10 cellular contexts compared by ENCODE assay signal in the genomic region with DNA sequence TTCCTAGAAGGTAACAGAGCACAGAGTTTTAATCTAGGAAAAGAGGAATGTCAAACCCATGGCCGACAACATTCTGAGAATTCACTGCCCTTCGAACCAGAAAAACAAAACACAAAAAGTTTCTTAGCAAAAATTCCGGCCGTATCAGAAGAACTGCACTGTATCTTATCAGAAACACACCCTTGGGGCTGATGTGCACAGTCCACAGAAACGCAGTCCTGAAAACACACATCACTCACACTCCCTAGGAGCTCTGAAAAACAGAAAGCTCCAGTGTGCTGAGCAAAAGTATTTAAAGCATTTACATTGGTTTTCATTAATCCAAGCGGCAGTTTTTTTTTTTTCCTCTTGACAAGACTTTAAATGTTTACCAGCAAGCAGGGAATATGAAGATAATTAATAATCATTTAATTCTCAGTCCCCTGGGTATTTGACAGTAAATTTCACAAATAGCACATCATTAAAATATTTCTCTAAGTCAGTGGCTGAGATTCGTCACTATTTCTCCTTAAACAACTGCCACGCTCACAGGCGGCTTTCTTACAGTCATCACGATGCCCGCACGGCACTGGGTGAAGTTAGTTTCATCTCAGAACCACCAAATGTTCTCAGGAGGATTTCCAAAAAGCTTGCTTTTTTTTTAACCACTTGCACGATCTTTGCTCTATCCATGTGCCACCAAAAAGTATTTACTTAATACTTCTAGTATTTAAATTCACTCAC. TPM values are rescaled to one million over a fixed set of nuclear protein-coding genes. Genes with fewer than 3 reads are reported as not detected.
DNase-seq lines count a peak whose midpoint lies in the region; ATAC-seq and TF ChIP-seq lines count a peak whose summit lies in the region.
"Had no signal": no experiment of that assay in that cellular context is flagged by ENCODE, and none has a peak within 500 bp of the region (broad histone marks: within the 10 kb centered on the region; RNA-seq: fewer than 3 reads in every experiment).

No MANE protein-coding gene starts in this region.

- no peak overlapping the region for H4K5ac ChIP-seq in IMR-90 (ENCODE audit: low read depth, low read length)

- H3K27ac Mint-ChIP-seq in naive B cell, result peak overlapping the region in 5 of 6 donors; percentile 61 to 90 (median 71)

- peak overlapping the region; percentile 28; the same call in 1 of the 2 replicates for H3K27ac ChIP-seq in IMR-90 (ENCODE audit: insufficient read depth, low read length)
- H3K27ac ChIP-seq in uterus, result no peak overlapping the region

- H3K27me3 Mint-ChIP-seq in naive B cell, result no peaks in the 10 kb centered on the region

- peak overlapping the region; percentile 57; the same call in 1 of the 2 replicates for H3K23ac ChIP-seq in IMR-90 (ENCODE audit: low read depth, low read length)

- POLR2A ChIA-PET in AG04449 (lab: Yijun Ruan, JAX), result no interaction called here
- POLR2A ChIA-PET in IMR-90 (lab: Charles Lee; ENCODE audit: unreplicated experiment), result interaction anchor here (0.6 kb wide), 1 partner anchor 47 kb away, joined by 3 read pairs; no protein-coding TSS in a partner anchor

- H4K8ac ChIP-seq in IMR-90 (ENCODE audit: low read depth in 2 of 2, low read length in 2 of 2), result peak overlapping the region; percentile 0 to 57; a peak in 1 of 4 replicates

- peak overlapping the region; percentile 45 for H3K9ac ChIP-seq in IMR-90 (ENCODE audit: low read depth, low read length)

- TF ChIP-seq CTCF in AG04449 (IDR thresholded peaks at IDR 0.05; ENCODE audit: insufficient read depth, low read length, missing control alignments), result no peak
- no peak for TF ChIP-seq CTCF in IMR-90 (conservative IDR thresholded peaks at IDR 0.05; ENCODE audit: low read depth, low read length)
- no peak for TF ChIP-seq CTCF in uterus (IDR thresholded peaks at IDR 0.05)

- no peaks in the 10 kb centered on the region for H3K9me3 Mint-ChIP-seq in naive B cell

- H2BK120ac ChIP-seq in IMR-90 (ENCODE audit: low read depth, low read length), result peak overlapping the region; percentile 60

- H3K9me3 ChIP-seq in IMR-90 (ENCODE audit: control insufficient read depth, insufficient read depth, low read length), result no peaks in the 10 kb centered on the region
- no peaks in the 10 kb centered on the region for H3K9me3 ChIP-seq in uterus

- CTCF ChIA-PET in AG04449 (lab: Yijun Ruan, JAX), result interaction anchor here (0.9 kb wide), 1 partner anchor 50 kb away, joined by 3 read pairs; no protein-coding TSS in a partner anchor
- CTCF ChIA-PET in IMR-90 (lab: Yijun Ruan, JAX), result interaction anchor here (0.6 to 1.2 kb wide), 3 partner anchors 16 to 34 kb away, joined by 3 to 5 read pairs (median 3); no protein-coding TSS in a partner anchor

- ATAC-seq in IMR-90 (ENCODE audit: low read depth) (peak; percentile 84), naive B cell (ENCODE audit: low read depth in 2 of 2) (no peak), HG03280 (IDR thresholded peaks at IDR 0.05; ENCODE audit: unreplicated experiment) (no peak), HG02981 (IDR thresholded peaks at IDR 0.05; ENCODE audit: unreplicated experiment) (no peak)

- H4K20me1 ChIP-seq in IMR-90 (ENCODE audit: insufficient read depth, low read length), result peaks cover 3% of the 10 kb centered on the region; the same call in 1 of the 2 replicates

- dilution Hi-C loops in IMR-90 (cut with HindIII; ENCODE audit: low sequenced_read_pairs, unreplicated experiment), result no loop called here

- peak overlapping the region; percentile 76 for H2BK5ac ChIP-seq in IMR-90 (ENCODE audit: low read depth, low read length, poor library complexity, severe bottlenecking)

- peak overlapping the region; percentile 72 for H2BK20ac ChIP-seq in IMR-90 (ENCODE audit: low read depth, low read length)

- peak overlapping the region; percentile 32; the same call in 1 of the 2 replicates for H2AK5ac ChIP-seq in IMR-90 (ENCODE audit: low read depth, low read length)

- no TSS peak for BruUV-seq in IMR-90 (replicated peaks; lab: Mats Ljungman, UMichigan)

- H3K4me1 Mint-ChIP-seq in naive B cell, result peaks cover 69 to 93% (median 85%) of the 10 kb centered on the region in 3 donors

- H3K4ac ChIP-seq in IMR-90 (ENCODE audit: low read depth, low read length), result peak overlapping the region; percentile 67; the same call in 1 of the 2 replicates

- H3K36me3 Mint-ChIP-seq in naive B cell, result no peaks in the 10 kb centered on the region

- H2BK15ac ChIP-seq in IMR-90 (ENCODE audit: low read depth, low read length), result peak overlapping the region; percentile 47; the same call in 1 of the 3 replicates

- H3K4me3 Mint-ChIP-seq in naive B cell, result peak overlapping the region in 5 of 8 donors; percentile 17 to 60 (median 38)

- peak; percentile 18; the same call in 1 of the 2 replicates for TF ChIP-seq POLR2A in IMR-90 (IDR thresholded peaks at IDR 0.05; ENCODE audit: low read depth, low read length)
- TF ChIP-seq POLR2A in uterus (IDR thresholded peaks at IDR 0.05), result no peak

- peak overlapping the region; percentile 89; the same call in 1 of the 2 replicates for H3K14ac ChIP-seq in IMR-90 (replicated peaks; ENCODE audit: low read depth, low read length)

- peak overlapping the region; percentile 44 for H3K4me2 ChIP-seq in IMR-90 (ENCODE audit: low read depth, low read length)

- DNase-seq in AG04449 (ENCODE audit: low read depth, low spot score) (no peak), IMR-90 (peak; percentile 74), naive B cell (no peak), HPDE6-E6E7 (ENCODE audit: extremely low spot score) (no peak), uterus (no peak)
- DNase-seq in activated naive CD4-positive, alpha-beta T cell treated with anti-CD3 and anti-CD28 coated beads, Interleukin-2, amount 50 U/mL, for 16 hours, result peak; percentile 62
- DNase-seq: DMS 273 treated with DMSO at 0.1 percent for 48 hours, glutamatergic neuron had no signal

- peaks cover 22% of the 10 kb centered on the region for H3K9me1 ChIP-seq in IMR-90 (ENCODE audit: insufficient read depth, low read length)

- peak overlapping the region; percentile 5; the same call in 1 of the 2 replicates for H3K18ac ChIP-seq in IMR-90 (ENCODE audit: low read depth, low read length)

- peaks cover 0 to 22% of the 10 kb centered on the region in 2 experiments; a peak in 2 of 4 replicates for H3K79me1 ChIP-seq in IMR-90 (ENCODE audit: low read depth in 1 of 2, low read length in 2 of 2)

- H3K36me3 ChIP-seq in IMR-90 (ENCODE audit: control insufficient read depth, insufficient read depth, low read length) (no peaks in the 10 kb centered on the region), uterus (no peaks in the 10 kb centered on the region)

- 0 out of 2 replicates have a peak, but pooled peaks have one; percentile 1 for TF ChIP-seq RAD21 in IMR-90 (IDR thresholded peaks at IDR 0.05; ENCODE audit: low read length)

- H3K4me1 ChIP-seq in IMR-90 (ENCODE audit: control insufficient read depth, insufficient read depth, low read length) (peaks cover 21% of the 10 kb centered on the region), uterus (peaks cover 0 to 4% of the 10 kb centered on the region in 2 donors)

- intact Hi-C loops in IMR-90 (cut with micrococcal nuclease) (loop anchor here (1.0 to 2.0 kb wide), 3 partner anchors 33 to 66 kb away; no protein-coding TSS in a partner anchor), uterus (cut with DNase I; ENCODE audit: low total_unique reads) (no loop called here)

- in situ Hi-C loops in IMR-90 (cut with MboI; ENCODE audit: low sequenced_read_pairs), result no loop called here

- H2AK9ac ChIP-seq in IMR-90 (replicated peaks; ENCODE audit: low read depth, low read length, poor library complexity), result no peak overlapping the region

- no peaks in the 10 kb centered on the region for H3K27me3 ChIP-seq in IMR-90 (ENCODE audit: control insufficient read depth, insufficient read depth, low read length)
- no peaks in the 10 kb centered on the region for H3K27me3 ChIP-seq in uterus

- H3K4me3 ChIP-seq in AG04449 (ENCODE audit: low read depth, low read length) (peak overlapping the region; percentile 24), IMR-90 (ENCODE audit: insufficient read depth, low read depth, low read length) (peak overlapping the region; percentile 1; the same call in 1 of the 2 replicates), uterus (no peak overlapping the region)

- peak overlapping the region; percentile 42; the same call in 1 of the 2 replicates for H3K56ac ChIP-seq in IMR-90 (ENCODE audit: extremely low read depth, insufficient read depth, low read length)

- H4K91ac ChIP-seq in IMR-90 (ENCODE audit: insufficient read depth, low read depth, low read length), result peak overlapping the region; percentile 70

- no peak overlapping the region for H2AFZ ChIP-seq in IMR-90 (replicated peaks; ENCODE audit: low read length, poor library complexity)

- WGBS in IMR-90 (ENCODE audit: extremely low coverage in 2 of 2, insufficient read length in 1 of 2), 2 experiments, result 0% methylated on average over 5 of the region's 13 CpGs; no CpG with 5 or more reads in 1 of the 2 experiments

TF ChIP-seq in IMR-90, 13 proteins besides CTCF, POLR2A, EP300 and RAD21 (continues in another document):
- TF ChIP-seq, protein P1, sequence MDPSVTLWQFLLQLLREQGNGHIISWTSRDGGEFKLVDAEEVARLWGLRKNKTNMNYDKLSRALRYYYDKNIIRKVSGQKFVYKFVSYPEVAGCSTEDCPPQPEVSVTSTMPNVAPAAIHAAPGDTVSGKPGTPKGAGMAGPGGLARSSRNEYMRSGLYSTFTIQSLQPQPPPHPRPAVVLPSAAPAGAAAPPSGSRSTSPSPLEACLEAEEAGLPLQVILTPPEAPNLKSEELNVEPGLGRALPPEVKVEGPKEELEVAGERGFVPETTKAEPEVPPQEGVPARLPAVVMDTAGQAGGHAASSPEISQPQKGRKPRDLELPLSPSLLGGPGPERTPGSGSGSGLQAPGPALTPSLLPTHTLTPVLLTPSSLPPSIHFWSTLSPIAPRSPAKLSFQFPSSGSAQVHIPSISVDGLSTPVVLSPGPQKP (IDR thresholded peaks at IDR 0.05; ENCODE audit: borderline replicate concordance, low read depth, low read length), result no peak
- no peak for TF ChIP-seq MAFK (IDR thresholded peaks at IDR 0.05; ENCODE audit: low read depth, low read length)
- TF ChIP-seq RFX5 (IDR thresholded peaks at IDR 0.05; ENCODE audit: low read depth, low read length), result no peak
- TF ChIP-seq CEBPB (IDR thresholded peaks at IDR 0.05; ENCODE audit: low read depth, low read length), result no peak
- no peak for TF ChIP-seq SMC3 (IDR thresholded peaks at IDR 0.05; ENCODE audit: low read depth, low read length)
- no peak for TF ChIP-seq FOS (IDR thresholded peaks at IDR 0.05; ENCODE audit: low read depth, low read length)
- no peak for TF ChIP-seq MXI1 (IDR thresholded peaks at IDR 0.05; ENCODE audit: borderline replicate concordance, low read depth, low read length)
- no peak for TF ChIP-seq MAZ (IDR thresholded peaks at IDR 0.05; ENCODE audit: borderline replicate concordance, low read depth, low read length)
- no peak for TF ChIP-seq RCOR1 (IDR thresholded peaks at IDR 0.05; ENCODE audit: insufficient replicate concordance, low read length)

RNA-seq across cellular contexts. Expression of a gene that starts 13.3 kb away (rescaled TPM):
- total RNA-seq in IMR-90 (2012; rRNA removed) (0.18 and 0.28 TPM in 2 replicates), uterus (10 to 100 TPM in 3 of 4 donors, 1 to 10 TPM in 1; 5.7 to 36.4 (median 12.0) TPM)
- polyA plus RNA-seq in IMR-90 (2012; rRNA removed) (0.38 and 0.44 TPM in 2 replicates), naive B cell (ENCODE audit: low read depth in 6 of 6) (10 to 100 TPM in 4 of 6 donors, 1 to 10 TPM in 2; 4.6 to 22.9 (median 14.6) TPM)
- 0.16 and 0.22 TPM in 2 replicates for polyA plus RNA-seq in IMR-90 (2012; cell fraction: cytosol; rRNA removed)
- polyA plus RNA-seq in IMR-90 (2012; cell fraction: nucleus; rRNA removed; ENCODE audit: low replicate concordance), result 0.70 and 0.74 TPM in 2 replicates

Comparison
In these comparisons a context has a peak if more than half of its experiments do, and no peak if none do; other contexts are left out.
1. DNase-seq: peak in IMR-90 (single experiment) and activated naive CD4-positive, alpha-beta T cell treated with anti-CD3 and anti-CD28 coated beads, Interleukin-2, amount 50 U/mL, for 16 hours (single experiment); none in AG04449 (single experiment), naive B cell (single experiment), HPDE6-E6E7 (single experiment) and uterus (0 of 2).
2. H3K4me3 ChIP-seq: peak in AG04449 (single experiment) and IMR-90 (single experiment); none in uterus (0 of 2).